ENCODE assay signal across 8 cellular contexts in genomic region chr10:100969175-100970075, GRCh38. TPM values are rescaled to one million over a fixed set of nuclear protein-coding genes. Genes with fewer than 3 reads are reported as not detected.
DNase-seq lines count a peak whose midpoint lies in the region; ATAC-seq and TF ChIP-seq lines count a peak whose summit lies in the region.

Gene SEMA4G, plus strand, starts transcription at chr10:100969504. Its CDS starts 3,409 bp downstream, at chr10:100972913.

- DNase-seq in A673 (ENCODE audit: low spot score): peak; percentile 45
- DNase-seq in NCI-H1105 treated with DMSO at 0.1 percent for 48 hours (lab: John Stamatoyannopoulos, UW): peak; percentile 16
- DNase-seq in activated T-cell treated with anti-CD3 and anti-CD28 coated beads, Interleukin-2, amount 50 U/mL, for 24 hours: peak; percentile 66
- peak; percentile 21 for DNase-seq in fibroblast of mammary gland (ENCODE audit: low read depth)
- no peak for DNase-seq in natural killer cell treated with Interleukin-12 subunit alpha and Interleukin-12 subunit beta and Interleukin-15 and Interleukin-18, amount 100 ng/mL, for 72 hours (ENCODE audit: low spot score)
- no peak for DNase-seq in GF-D8 (lab: John Stamatoyannopoulos, UW)

- H3K36me3 ChIP-seq in A673 (ENCODE audit: insufficient read depth, low read length, poor library complexity, severe bottlenecking) (no peaks in the 10 kb centered on the region), urinary bladder (ENCODE audit: insufficient read depth) (no peaks in the 10 kb centered on the region)

- POLR2A ChIA-PET in A673 (lab: Charles Lee; ENCODE audit: low non-redundant PET): no interaction called here

- H3K9me3 ChIP-seq in A673 (ENCODE audit: low read depth, low read length, poor library complexity, severe bottlenecking): no peaks in the 10 kb centered on the region

- under 1% methylated on average over 71 of the region's 71 CpGs for WGBS in urinary bladder

- CTCF ChIA-PET in A673 (lab: Charles Lee): interaction anchor here (0.6 to 1.1 kb wide), 6 partner anchors 15 to 45 kb away, joined by 3 to 9 read pairs (median 4); no protein-coding TSS in a partner anchor

- H3K27ac Mint-ChIP-seq in activated T-cell treated with anti-CD3 and anti-CD28 coated beads, Interleukin-2, amount 50 U/mL, for 24 hours: peak within 1 kb of the TSS; percentile 47
- peak within 1 kb of the TSS in 1 of 2 donors; percentile 9 for H3K27ac Mint-ChIP-seq in natural killer cell treated with Interleukin-12 subunit alpha and Interleukin-12 subunit beta and Interleukin-15 and Interleukin-18, amount 100 ng/mL, for 72 hours

- H3K4me3 Mint-ChIP-seq in activated T-cell treated with anti-CD3 and anti-CD28 coated beads, Interleukin-2, amount 50 U/mL, for 24 hours: peak within 1 kb of the TSS; percentile 59
- H3K4me3 Mint-ChIP-seq in natural killer cell treated with Interleukin-12 subunit alpha and Interleukin-12 subunit beta and Interleukin-15 and Interleukin-18, amount 100 ng/mL, for 72 hours: peak within 1 kb of the TSS; percentile 49

- no TSS peak for BruUV-seq in A673 (replicated peaks; lab: Mats Ljungman, UMichigan)

- peak; percentile 79 to 80 for ATAC-seq in natural killer cell treated with Interleukin-12 subunit alpha and Interleukin-12 subunit beta and Interleukin-15 and Interleukin-18, amount 100 ng/mL, for 72 hours

- no peaks in the 10 kb centered on the region for H3K9me3 Mint-ChIP-seq in activated T-cell treated with anti-CD3 and anti-CD28 coated beads, Interleukin-2, amount 50 U/mL, for 24 hours
- H3K9me3 Mint-ChIP-seq in natural killer cell treated with Interleukin-12 subunit alpha and Interleukin-12 subunit beta and Interleukin-15 and Interleukin-18, amount 100 ng/mL, for 72 hours: no peaks in the 10 kb centered on the region

- H3K27me3 Mint-ChIP-seq in activated T-cell treated with anti-CD3 and anti-CD28 coated beads, Interleukin-2, amount 50 U/mL, for 24 hours: no peaks in the 10 kb centered on the region
- no peaks in the 10 kb centered on the region for H3K27me3 Mint-ChIP-seq in natural killer cell treated with Interleukin-12 subunit alpha and Interleukin-12 subunit beta and Interleukin-15 and Interleukin-18, amount 100 ng/mL, for 72 hours

- H3K4me1 Mint-ChIP-seq in activated T-cell treated with anti-CD3 and anti-CD28 coated beads, Interleukin-2, amount 50 U/mL, for 24 hours (ENCODE audit: low read depth): peaks cover 21% of the 10 kb centered on the region
- peaks cover 7 to 13% of the 10 kb centered on the region in 2 donors for H3K4me1 Mint-ChIP-seq in natural killer cell treated with Interleukin-12 subunit alpha and Interleukin-12 subunit beta and Interleukin-15 and Interleukin-18, amount 100 ng/mL, for 72 hours (ENCODE audit: low read depth in 2 of 2)

- H3K36me3 Mint-ChIP-seq in activated T-cell treated with anti-CD3 and anti-CD28 coated beads, Interleukin-2, amount 50 U/mL, for 24 hours (ENCODE audit: low read depth): peaks cover 15% of the 10 kb centered on the region
- H3K36me3 Mint-ChIP-seq in natural killer cell treated with Interleukin-12 subunit alpha and Interleukin-12 subunit beta and Interleukin-15 and Interleukin-18, amount 100 ng/mL, for 72 hours: no peaks in the 10 kb centered on the region

- H3K4me1 ChIP-seq in A673 (ENCODE audit: insufficient read depth, low read length, poor library complexity, severe bottlenecking) (peaks cover 5% of the 10 kb centered on the region), urinary bladder (ENCODE audit: insufficient read depth) (no peaks in the 10 kb centered on the region)

- TF ChIP-seq CTCF in A673 (conservative IDR thresholded peaks at IDR 0.05; ENCODE audit: low read depth, low read length): peak; percentile 67
- TF ChIP-seq CTCF in GM12875 (IDR thresholded peaks at IDR 0.05; ENCODE audit: borderline replicate concordance, insufficient read depth, low read depth, low read length): peak; percentile 85
- TF ChIP-seq CTCF in fibroblast of mammary gland (conservative IDR thresholded peaks at IDR 0.05; ENCODE audit: control insufficient read depth, insufficient read depth, low read depth, low read length): peak; percentile 70

- peak within 1 kb of the TSS; percentile 58 for H3K27ac ChIP-seq in A673 (ENCODE audit: low read depth, low read length, poor library complexity, severe bottlenecking)
- no peak within 1 kb of the TSS for H3K27ac ChIP-seq in urinary bladder (ENCODE audit: low read depth)

- H3K27me3 ChIP-seq in A673 (replicated peaks; ENCODE audit: insufficient read depth, low read depth, low read length, poor library complexity): no peaks in the 10 kb centered on the region

- intact Hi-C loops in A673 (cut with micrococcal nuclease; ENCODE audit: unreplicated experiment): loop anchor here (1.0 kb wide), 1 partner anchor 45 kb away; no protein-coding TSS in a partner anchor

- H3K4me3 ChIP-seq in A673 (ENCODE audit: low read depth, low read length, poor library complexity, severe bottlenecking): peak within 1 kb of the TSS; percentile 69
- peak within 1 kb of the TSS; percentile 36 for H3K4me3 ChIP-seq in GM12875 (ENCODE audit: low read depth, low read length)
- H3K4me3 ChIP-seq in fibroblast of mammary gland (ENCODE audit: control insufficient read depth, low read depth, low read length): peak within 1 kb of the TSS; percentile 52
- peak within 1 kb of the TSS; percentile 65 for H3K4me3 ChIP-seq in urinary bladder (ENCODE audit: low read depth, low read length)

RNA-seq across cellular contexts. Expression of gene SEMA4G, which starts in this region (rescaled TPM):
- total RNA-seq in A673 (2021) (6.1 and 9.2 TPM in 2 replicates), urinary bladder (1.2 TPM)
- total RNA-seq in natural killer cell treated with Interleukin-12 subunit alpha and Interleukin-12 subunit beta and Interleukin-15 and Interleukin-18, amount 100 ng/mL, for 72 hours: under 1 TPM in 1 of 2 donors, not detected in 1; 0.19 TPM
- polyA plus RNA-seq in urinary bladder: 2.3 TPM

Comparison
In these comparisons a context has a peak if more than half of its experiments do, and no peak if none do; other contexts are left out.
1. Peak in ATAC-seq in natural killer cell treated with Interleukin-12 subunit alpha and Interleukin-12 subunit beta and Interleukin-15 and Interleukin-18, amount 100 ng/mL, for 72 hours; RNA of the gene not detected or under 1 TPM.
2. DNase-seq: peak in A673 (single experiment), NCI-H1105 treated with DMSO at 0.1 percent for 48 hours (single experiment), activated T-cell treated with anti-CD3 and anti-CD28 coated beads, Interleukin-2, amount 50 U/mL, for 24 hours (single experiment) and fibroblast of mammary gland (single experiment); none in natural killer cell treated with Interleukin-12 subunit alpha and Interleukin-12 subunit beta and Interleukin-15 and Interleukin-18, amount 100 ng/mL, for 72 hours (single experiment) and GF-D8 (single experiment).
3. Peak in every context shown above with its lines, with median percentiles within 50 percentile points of each other: H3K4me3 ChIP-seq and CTCF ChIP-seq.